In the genomic region with DNA sequence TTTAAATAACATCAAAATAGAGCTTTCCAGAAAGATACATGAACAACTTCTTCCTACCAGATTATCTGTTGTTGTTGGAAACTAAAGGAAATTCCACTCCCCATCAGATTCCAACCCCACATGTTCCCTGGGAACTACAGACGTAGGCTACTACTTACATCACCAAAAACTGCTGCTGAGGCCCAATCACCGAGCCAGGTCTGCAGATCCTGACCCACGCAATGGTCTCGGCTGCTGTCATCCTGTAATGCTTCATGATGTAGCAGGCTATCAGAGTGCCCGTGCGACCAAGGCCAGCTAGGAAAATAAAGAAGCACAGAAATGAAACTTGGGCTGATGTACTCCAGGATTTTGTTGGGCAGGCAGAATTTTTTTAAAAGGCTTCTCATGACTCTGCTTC, we compare ENCODE assay signal across 23 cellular contexts.
DNase-seq lines count a peak whose midpoint lies in the region; TF ChIP-seq lines count a peak whose summit lies in the region.
"Had no signal": no experiment of that assay in that cellular context is flagged by ENCODE, and none has a peak within 500 bp of the region (broad histone marks: within the 10 kb centered on the region; RNA-seq: fewer than 3 reads in every experiment).

No MANE protein-coding gene starts in this region.

- H3K27ac ChIP-seq in testis = peak overlapping the region; percentile 65 to 82
- H3K27ac ChIP-seq: C4-2B, Peyer's patch, VCaP had no signal

- no peaks in the 10 kb centered on the region for H3K9me3 ChIP-seq in testis
- H3K9me3 ChIP-seq: Peyer's patch had no signal

- DNase-seq in amniotic epithelial cell (ENCODE audit: low read depth) (peak; percentile 5), fibroblast of gingiva (ENCODE audit: low read depth) (peak; percentile 29), hepatic stellate cell (ENCODE audit: low spot score) (peak; percentile 66), testis (peak; percentile 68), DMS 273 (lab: John Stamatoyannopoulos, UW; ENCODE audit: unreplicated experiment) (no peak), GM20000 (ENCODE audit: low spot score) (no peak), inferior parietal cortex (ENCODE audit: extremely low spot score) (no peak)
- DNase-seq in stimulated activated CD8-positive, alpha-beta memory T cell treated with anti-CD3 and anti-CD28 coated beads, Interleukin-4, amount 100 ng/mL, for 48 hours = no peak
- DNase-seq: activated CD4-positive, alpha-beta T cell treated with anti-CD3 and anti-CD28 coated beads, Interleukin-2, amount 50 U/mL, for 4 hours; activated CD8-positive, alpha-beta memory T cell treated with anti-CD3 and anti-CD28 coated beads, Interleukin-2, amount 50 U/mL, for 48 hours; activated effector memory CD4-positive, alpha-beta T cell treated with Interleukin-2 at 50 U/mL for 16 hours; activated naive CD8-positive, alpha-beta T cell treated with anti-CD3 and anti-CD28 coated beads, Interleukin-2, amount 50 U/mL, for 24 hours; hippocampal formation; natural killer cell; NCI-H2107; NCI-H510A; Peyer's patch; stimulated activated CD4-positive, alpha-beta T cell treated with anti-CD3 and anti-CD28 coated beads, Interleukin-2, amount 100 ng/mL, for 24 hours; stimulated activated naive CD4-positive, alpha-beta T cell; T-helper 17 cell had no signal

- no peaks in the 10 kb centered on the region for H3K4me1 ChIP-seq in testis
- H3K4me1 ChIP-seq: parathyroid adenoma, Peyer's patch had no signal

- TF ChIP-seq POLR2A in testis (IDR thresholded peaks at IDR 0.05) = no peak

- H3K36me3 ChIP-seq in testis (ENCODE audit: low read depth, missing control alignments) = no peaks in the 10 kb centered on the region

- H3K27me3 ChIP-seq in testis = no peaks in the 10 kb centered on the region
- H3K27me3 ChIP-seq: Peyer's patch had no signal

- no peak for TF ChIP-seq CTCF in testis (IDR thresholded peaks at IDR 0.05)
- TF ChIP-seq CTCF in GM20000 (IDR thresholded peaks at IDR 0.05; ENCODE audit: extremely low read depth, missing control alignments) = no peak

- WGBS in testis, 2 donors = 53 to 75% methylated on average over 6 of the region's 6 CpGs

- no peak overlapping the region for H3K4me3 ChIP-seq in testis
- H3K4me3 ChIP-seq: Peyer's patch had no signal

- intact Hi-C loops in testis (cut with DNase I; ENCODE audit: low total_unique reads) = no loop called here

Comparison
In these comparisons a context has a peak if more than half of its experiments do, and no peak if none do; other contexts are left out.
1. DNase-seq: peak in amniotic epithelial cell (single experiment), fibroblast of gingiva (single experiment), hepatic stellate cell (single experiment) and testis (single experiment); none in stimulated activated CD8-positive, alpha-beta memory T cell treated with anti-CD3 and anti-CD28 coated beads, Interleukin-4, amount 100 ng/mL, for 48 hours (single experiment), DMS 273 (single experiment), GM20000 (single experiment) and inferior parietal cortex (single experiment).